Comparison of ENCODE assay signal across 1 cellular context in the genomic region with DNA sequence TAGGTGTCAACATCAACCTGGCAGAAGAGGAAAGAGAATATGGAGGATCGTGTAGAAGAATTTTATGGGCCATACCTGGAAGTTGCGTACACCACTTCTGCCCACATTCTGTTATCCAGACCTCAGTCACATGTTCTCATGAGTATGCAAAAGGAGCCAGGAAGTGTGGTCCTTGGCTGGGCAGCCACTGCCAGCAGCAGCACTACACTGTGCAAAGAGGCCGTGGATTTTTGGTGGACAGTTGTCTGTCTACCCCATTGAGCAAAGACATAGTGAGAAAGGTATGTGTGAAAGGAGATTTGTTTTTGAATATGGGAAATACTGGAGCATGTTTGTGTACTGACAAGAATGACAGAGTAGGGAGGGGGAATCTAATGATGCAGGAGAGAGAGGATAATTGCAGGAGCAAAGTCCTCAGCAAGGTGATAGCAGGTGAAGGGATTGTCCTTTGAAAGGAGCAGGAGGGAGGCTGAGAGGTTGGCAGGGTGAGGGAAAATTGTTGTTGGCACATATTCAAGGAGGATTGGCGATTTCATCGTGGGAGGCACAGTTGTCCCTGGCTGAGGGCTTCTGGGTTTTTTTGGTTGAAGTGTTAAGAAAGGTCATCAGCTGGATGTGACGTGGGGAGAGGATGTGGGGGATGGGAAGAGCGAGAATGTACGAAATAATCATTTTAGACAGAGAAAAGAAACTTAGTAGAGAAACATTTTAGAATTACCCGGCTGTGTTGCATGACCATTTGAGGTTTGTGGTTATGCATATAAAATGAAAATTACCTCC.
TF ChIP-seq lines count a peak whose summit lies in the region.

No MANE protein-coding gene starts in this region.

TF ChIP-seq in GM12878, 131 proteins besides CTCF, POLR2A, EP300 and RAD21 (continued from another document and continues in another):
- TF ChIP-seq, protein P1, sequence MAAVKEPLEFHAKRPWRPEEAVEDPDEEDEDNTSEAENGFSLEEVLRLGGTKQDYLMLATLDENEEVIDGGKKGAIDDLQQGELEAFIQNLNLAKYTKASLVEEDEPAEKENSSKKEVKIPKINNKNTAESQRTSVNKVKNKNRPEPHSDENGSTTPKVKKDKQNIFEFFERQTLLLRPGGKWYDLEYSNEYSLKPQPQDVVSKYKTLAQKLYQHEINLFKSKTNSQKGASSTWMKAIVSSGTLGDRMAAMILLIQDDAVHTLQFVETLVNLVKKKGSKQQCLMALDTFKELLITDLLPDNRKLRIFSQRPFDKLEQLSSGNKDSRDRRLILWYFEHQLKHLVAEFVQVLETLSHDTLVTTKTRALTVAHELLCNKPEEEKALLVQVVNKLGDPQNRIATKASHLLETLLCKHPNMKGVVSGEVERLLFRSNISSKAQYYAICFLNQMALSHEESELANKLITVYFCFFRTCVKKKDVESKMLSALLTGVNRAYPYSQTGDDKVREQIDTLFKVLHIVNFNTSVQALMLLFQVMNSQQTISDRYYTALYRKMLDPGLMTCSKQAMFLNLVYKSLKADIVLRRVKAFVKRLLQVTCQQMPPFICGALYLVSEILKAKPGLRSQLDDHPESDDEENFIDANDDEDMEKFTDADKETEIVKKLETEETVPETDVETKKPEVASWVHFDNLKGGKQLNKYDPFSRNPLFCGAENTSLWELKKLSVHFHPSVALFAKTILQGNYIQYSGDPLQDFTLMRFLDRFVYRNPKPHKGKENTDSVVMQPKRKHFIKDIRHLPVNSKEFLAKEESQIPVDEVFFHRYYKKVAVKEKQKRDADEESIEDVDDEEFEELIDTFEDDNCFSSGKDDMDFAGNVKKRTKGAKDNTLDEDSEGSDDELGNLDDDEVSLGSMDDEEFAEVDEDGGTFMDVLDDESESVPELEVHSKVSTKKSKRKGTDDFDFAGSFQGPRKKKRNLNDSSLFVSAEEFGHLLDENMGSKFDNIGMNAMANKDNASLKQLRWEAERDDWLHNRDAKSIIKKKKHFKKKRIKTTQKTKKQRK (IDR thresholded peaks at IDR 0.05; ENCODE audit: low read depth, low read length), result no peak
- TF ChIP-seq BACH1 (IDR thresholded peaks at IDR 0.05; ENCODE audit: borderline replicate concordance), result no peak
- TF ChIP-seq FOXK2 (IDR thresholded peaks at IDR 0.05), result no peak
- no peak for TF ChIP-seq SP1 (IDR thresholded peaks at IDR 0.05; ENCODE audit: low read depth, low read length)
- TF ChIP-seq HDAC2 (IDR thresholded peaks at IDR 0.05), result no peak
- TF ChIP-seq, protein P2, sequence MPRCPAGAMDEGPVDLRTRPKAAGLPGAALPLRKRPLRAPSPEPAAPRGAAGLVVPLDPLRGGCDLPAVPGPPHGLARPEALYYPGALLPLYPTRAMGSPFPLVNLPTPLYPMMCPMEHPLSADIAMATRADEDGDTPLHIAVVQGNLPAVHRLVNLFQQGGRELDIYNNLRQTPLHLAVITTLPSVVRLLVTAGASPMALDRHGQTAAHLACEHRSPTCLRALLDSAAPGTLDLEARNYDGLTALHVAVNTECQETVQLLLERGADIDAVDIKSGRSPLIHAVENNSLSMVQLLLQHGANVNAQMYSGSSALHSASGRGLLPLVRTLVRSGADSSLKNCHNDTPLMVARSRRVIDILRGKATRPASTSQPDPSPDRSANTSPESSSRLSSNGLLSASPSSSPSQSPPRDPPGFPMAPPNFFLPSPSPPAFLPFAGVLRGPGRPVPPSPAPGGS (IDR thresholded peaks at IDR 0.05; ENCODE audit: borderline replicate concordance, insufficient read depth, low read depth, low read length, poor library complexity, severe bottlenecking), result no peak
- no peak for TF ChIP-seq ZNF24 (IDR thresholded peaks at IDR 0.05)
- TF ChIP-seq ATF7 (IDR thresholded peaks at IDR 0.05; ENCODE audit: low read depth), result peak; percentile 69
- no peak; a peak in 1 of 4 replicates for TF ChIP-seq BHLHE40 (IDR thresholded peaks at IDR 0.05; ENCODE audit: borderline replicate concordance in 1 of 2, low read depth in 2 of 2, low read length in 1 of 2)
- TF ChIP-seq, protein P3, sequence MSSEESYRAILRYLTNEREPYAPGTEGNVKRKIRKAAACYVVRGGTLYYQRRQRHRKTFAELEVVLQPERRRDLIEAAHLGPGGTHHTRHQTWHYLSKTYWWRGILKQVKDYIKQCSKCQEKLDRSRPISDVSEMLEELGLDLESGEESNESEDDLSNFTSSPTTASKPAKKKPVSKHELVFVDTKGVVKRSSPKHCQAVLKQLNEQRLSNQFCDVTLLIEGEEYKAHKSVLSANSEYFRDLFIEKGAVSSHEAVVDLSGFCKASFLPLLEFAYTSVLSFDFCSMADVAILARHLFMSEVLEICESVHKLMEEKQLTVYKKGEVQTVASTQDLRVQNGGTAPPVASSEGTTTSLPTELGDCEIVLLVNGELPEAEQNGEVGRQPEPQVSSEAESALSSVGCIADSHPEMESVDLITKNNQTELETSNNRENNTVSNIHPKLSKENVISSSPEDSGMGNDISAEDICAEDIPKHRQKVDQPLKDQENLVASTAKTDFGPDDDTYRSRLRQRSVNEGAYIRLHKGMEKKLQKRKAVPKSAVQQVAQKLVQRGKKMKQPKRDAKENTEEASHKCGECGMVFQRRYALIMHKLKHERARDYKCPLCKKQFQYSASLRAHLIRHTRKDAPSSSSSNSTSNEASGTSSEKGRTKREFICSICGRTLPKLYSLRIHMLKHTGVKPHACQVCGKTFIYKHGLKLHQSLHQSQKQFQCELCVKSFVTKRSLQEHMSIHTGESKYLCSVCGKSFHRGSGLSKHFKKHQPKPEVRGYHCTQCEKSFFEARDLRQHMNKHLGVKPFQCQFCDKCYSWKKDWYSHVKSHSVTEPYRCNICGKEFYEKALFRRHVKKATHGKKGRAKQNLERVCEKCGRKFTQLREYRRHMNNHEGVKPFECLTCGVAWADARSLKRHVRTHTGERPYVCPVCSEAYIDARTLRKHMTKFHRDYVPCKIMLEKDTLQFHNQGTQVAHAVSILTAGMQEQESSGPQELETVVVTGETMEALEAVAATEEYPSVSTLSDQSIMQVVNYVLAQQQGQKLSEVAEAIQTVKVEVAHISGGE (CRISPR knock-in tag; IDR thresholded peaks at IDR 0.05), result no peak
- no peak for TF ChIP-seq POLR2AphosphoS2 (IDR thresholded peaks at IDR 0.05; ENCODE audit: low read depth, low read length)
- TF ChIP-seq, protein P4, sequence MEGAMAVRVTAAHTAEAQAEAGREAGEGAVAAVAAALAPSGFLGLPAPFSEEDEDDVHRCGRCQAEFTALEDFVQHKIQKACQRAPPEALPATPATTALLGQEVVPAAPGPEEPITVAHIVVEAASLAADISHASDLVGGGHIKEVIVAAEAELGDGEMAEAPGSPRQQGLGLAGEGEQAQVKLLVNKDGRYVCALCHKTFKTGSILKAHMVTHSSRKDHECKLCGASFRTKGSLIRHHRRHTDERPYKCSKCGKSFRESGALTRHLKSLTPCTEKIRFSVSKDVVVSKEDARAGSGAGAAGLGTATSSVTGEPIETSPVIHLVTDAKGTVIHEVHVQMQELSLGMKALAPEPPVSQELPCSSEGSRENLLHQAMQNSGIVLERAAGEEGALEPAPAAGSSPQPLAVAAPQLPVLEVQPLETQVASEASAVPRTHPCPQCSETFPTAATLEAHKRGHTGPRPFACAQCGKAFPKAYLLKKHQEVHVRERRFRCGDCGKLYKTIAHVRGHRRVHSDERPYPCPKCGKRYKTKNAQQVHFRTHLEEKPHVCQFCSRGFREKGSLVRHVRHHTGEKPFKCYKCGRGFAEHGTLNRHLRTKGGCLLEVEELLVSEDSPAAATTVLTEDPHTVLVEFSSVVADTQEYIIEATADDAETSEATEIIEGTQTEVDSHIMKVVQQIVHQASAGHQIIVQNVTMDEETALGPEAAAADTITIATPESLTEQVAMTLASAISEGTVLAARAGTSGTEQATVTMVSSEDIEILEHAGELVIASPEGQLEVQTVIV (IDR thresholded peaks at IDR 0.05; ENCODE audit: borderline replicate concordance, partially characterized antibody), result no peak
- TF ChIP-seq SMAD5 (IDR thresholded peaks at IDR 0.05; ENCODE audit: low read depth), result no peak
- TF ChIP-seq, protein P5, sequence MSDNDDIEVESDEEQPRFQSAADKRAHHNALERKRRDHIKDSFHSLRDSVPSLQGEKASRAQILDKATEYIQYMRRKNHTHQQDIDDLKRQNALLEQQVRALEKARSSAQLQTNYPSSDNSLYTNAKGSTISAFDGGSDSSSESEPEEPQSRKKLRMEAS (IDR thresholded peaks at IDR 0.05; ENCODE audit: low read depth, low read length), result no peak
- TF ChIP-seq NFIC (IDR thresholded peaks at IDR 0.05; ENCODE audit: low read depth, low read length), result peak; percentile 50; the same call in 1 of the 2 replicates
- TF ChIP-seq, protein P6, sequence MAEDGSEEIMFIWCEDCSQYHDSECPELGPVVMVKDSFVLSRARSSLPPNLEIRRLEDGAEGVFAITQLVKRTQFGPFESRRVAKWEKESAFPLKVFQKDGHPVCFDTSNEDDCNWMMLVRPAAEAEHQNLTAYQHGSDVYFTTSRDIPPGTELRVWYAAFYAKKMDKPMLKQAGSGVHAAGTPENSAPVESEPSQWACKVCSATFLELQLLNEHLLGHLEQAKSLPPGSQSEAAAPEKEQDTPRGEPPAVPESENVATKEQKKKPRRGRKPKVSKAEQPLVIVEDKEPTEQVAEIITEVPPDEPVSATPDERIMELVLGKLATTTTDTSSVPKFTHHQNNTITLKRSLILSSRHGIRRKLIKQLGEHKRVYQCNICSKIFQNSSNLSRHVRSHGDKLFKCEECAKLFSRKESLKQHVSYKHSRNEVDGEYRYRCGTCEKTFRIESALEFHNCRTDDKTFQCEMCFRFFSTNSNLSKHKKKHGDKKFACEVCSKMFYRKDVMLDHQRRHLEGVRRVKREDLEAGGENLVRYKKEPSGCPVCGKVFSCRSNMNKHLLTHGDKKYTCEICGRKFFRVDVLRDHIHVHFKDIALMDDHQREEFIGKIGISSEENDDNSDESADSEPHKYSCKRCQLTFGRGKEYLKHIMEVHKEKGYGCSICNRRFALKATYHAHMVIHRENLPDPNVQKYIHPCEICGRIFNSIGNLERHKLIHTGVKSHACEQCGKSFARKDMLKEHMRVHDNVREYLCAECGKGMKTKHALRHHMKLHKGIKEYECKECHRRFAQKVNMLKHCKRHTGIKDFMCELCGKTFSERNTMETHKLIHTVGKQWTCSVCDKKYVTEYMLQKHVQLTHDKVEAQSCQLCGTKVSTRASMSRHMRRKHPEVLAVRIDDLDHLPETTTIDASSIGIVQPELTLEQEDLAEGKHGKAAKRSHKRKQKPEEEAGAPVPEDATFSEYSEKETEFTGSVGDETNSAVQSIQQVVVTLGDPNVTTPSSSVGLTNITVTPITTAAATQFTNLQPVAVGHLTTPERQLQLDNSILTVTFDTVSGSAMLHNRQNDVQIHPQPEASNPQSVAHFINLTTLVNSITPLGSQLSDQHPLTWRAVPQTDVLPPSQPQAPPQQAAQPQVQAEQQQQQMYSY (CRISPR knock-in tag; IDR thresholded peaks at IDR 0.05), result no peak
- 0 out of 2 replicates have a peak, but pooled peaks have one; percentile 42 for TF ChIP-seq HDGF (IDR thresholded peaks at IDR 0.05)
- peak; percentile 86; the same call in 2 of the 3 replicates for TF ChIP-seq POU2F2 (IDR thresholded peaks at IDR 0.05; ENCODE audit: borderline replicate concordance, low read depth, low read length)
- no peak for TF ChIP-seq YY1 (IDR thresholded peaks at IDR 0.05; ENCODE audit: low read depth, low read length)
- peak; percentile 43; the same call in 1 of the 2 replicates for TF ChIP-seq PAX5 (IDR thresholded peaks at IDR 0.05; ENCODE audit: borderline replicate concordance, low read depth, low read length)
- TF ChIP-seq CHD1 (IDR thresholded peaks at IDR 0.05; ENCODE audit: low read depth, low read length), result no peak
- no peak for TF ChIP-seq RCOR1 (conservative IDR thresholded peaks at IDR 0.05; ENCODE audit: low read depth, low read length)
- peak; percentile 94 for TF ChIP-seq RUNX3 (IDR thresholded peaks at IDR 0.05; ENCODE audit: low read length)
- peak; percentile 87 for TF ChIP-seq CREM (IDR thresholded peaks at IDR 0.05; ENCODE audit: low read depth)
- no peak for TF ChIP-seq ZNF274 (IDR thresholded peaks at IDR 0.05; ENCODE audit: insufficient read depth, insufficient read length)
- TF ChIP-seq POLR2AphosphoS5 (IDR thresholded peaks at IDR 0.05; ENCODE audit: low read length), result no peak
- TF ChIP-seq, protein P7, sequence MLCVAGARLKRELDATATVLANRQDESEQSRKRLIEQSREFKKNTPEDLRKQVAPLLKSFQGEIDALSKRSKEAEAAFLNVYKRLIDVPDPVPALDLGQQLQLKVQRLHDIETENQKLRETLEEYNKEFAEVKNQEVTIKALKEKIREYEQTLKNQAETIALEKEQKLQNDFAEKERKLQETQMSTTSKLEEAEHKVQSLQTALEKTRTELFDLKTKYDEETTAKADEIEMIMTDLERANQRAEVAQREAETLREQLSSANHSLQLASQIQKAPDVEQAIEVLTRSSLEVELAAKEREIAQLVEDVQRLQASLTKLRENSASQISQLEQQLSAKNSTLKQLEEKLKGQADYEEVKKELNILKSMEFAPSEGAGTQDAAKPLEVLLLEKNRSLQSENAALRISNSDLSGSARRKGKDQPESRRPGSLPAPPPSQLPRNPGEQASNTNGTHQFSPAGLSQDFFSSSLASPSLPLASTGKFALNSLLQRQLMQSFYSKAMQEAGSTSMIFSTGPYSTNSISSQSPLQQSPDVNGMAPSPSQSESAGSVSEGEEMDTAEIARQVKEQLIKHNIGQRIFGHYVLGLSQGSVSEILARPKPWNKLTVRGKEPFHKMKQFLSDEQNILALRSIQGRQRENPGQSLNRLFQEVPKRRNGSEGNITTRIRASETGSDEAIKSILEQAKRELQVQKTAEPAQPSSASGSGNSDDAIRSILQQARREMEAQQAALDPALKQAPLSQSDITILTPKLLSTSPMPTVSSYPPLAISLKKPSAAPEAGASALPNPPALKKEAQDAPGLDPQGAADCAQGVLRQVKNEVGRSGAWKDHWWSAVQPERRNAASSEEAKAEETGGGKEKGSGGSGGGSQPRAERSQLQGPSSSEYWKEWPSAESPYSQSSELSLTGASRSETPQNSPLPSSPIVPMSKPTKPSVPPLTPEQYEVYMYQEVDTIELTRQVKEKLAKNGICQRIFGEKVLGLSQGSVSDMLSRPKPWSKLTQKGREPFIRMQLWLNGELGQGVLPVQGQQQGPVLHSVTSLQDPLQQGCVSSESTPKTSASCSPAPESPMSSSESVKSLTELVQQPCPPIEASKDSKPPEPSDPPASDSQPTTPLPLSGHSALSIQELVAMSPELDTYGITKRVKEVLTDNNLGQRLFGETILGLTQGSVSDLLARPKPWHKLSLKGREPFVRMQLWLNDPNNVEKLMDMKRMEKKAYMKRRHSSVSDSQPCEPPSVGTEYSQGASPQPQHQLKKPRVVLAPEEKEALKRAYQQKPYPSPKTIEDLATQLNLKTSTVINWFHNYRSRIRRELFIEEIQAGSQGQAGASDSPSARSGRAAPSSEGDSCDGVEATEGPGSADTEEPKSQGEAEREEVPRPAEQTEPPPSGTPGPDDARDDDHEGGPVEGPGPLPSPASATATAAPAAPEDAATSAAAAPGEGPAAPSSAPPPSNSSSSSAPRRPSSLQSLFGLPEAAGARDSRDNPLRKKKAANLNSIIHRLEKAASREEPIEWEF (IDR thresholded peaks at IDR 0.05; ENCODE audit: insufficient replicate concordance, low read depth, low read length), result no peak
- TF ChIP-seq ZNF207 (IDR thresholded peaks at IDR 0.05; ENCODE audit: borderline replicate concordance), result no peak
- TF ChIP-seq, protein P8, sequence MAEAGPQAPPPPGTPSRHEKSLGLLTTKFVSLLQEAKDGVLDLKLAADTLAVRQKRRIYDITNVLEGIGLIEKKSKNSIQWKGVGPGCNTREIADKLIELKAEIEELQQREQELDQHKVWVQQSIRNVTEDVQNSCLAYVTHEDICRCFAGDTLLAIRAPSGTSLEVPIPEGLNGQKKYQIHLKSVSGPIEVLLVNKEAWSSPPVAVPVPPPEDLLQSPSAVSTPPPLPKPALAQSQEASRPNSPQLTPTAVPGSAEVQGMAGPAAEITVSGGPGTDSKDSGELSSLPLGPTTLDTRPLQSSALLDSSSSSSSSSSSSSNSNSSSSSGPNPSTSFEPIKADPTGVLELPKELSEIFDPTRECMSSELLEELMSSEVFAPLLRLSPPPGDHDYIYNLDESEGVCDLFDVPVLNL (IDR thresholded peaks at IDR 0.05; ENCODE audit: low read depth, low read length), result no peak
- TF ChIP-seq EED (IDR thresholded peaks at IDR 0.05; ENCODE audit: low read depth), result 0 out of 2 replicates have a peak, but pooled peaks have one; percentile 18
- no peak for TF ChIP-seq RBBP5 (conservative IDR thresholded peaks at IDR 0.05)
- no peak for TF ChIP-seq HDAC6 (IDR thresholded peaks at IDR 0.05; ENCODE audit: unreplicated experiment)
- no peak for TF ChIP-seq RB1 (IDR thresholded peaks at IDR 0.05; ENCODE audit: borderline replicate concordance)
